ENCODE assay signal across 1 cellular context in genomic region chrX:637660-638481, GRCh38.
TF ChIP-seq lines count a peak whose summit lies in the region.

No MANE protein-coding gene starts in this region.

TF ChIP-seq in GM23338, 12 proteins besides CTCF, POLR2A, EP300 and RAD21 (continued from another document):
- no peak for TF ChIP-seq REST (IDR thresholded peaks at IDR 0.05; ENCODE audit: unreplicated experiment)
